ENCODE assay signal across 33 cellular contexts in the genomic region with DNA sequence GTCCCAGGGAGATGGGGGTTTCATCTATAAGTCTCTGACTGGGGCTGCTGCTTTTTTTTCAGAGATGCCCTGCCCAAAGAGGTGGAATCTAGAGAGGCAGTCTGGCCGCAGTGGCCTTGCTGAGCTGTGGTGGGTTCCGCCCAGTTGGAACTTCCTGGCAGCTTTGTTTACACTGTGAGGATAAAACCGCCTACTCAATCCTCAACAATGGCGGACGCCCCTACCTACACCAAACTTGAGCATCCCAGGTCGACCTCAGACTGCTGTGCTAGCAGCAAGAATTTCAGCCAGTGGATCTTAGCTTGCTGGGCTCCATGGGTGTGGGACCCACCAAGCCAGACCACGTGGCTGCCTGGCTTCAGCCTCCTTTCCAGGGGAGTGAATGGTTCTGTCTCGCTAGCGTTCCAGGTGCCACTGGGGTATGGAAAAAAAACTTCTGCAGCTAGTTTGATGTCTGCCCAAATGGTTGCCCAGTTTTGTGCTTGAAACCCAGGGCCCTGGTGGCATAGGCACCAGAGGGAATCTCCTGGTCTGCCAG.
"Had no signal": no experiment of that assay in that cellular context is flagged by ENCODE, and none has a peak within 500 bp of the region (broad histone marks: within the 10 kb centered on the region; RNA-seq: fewer than 3 reads in every experiment).

No MANE protein-coding gene starts in this region.

- H3K9ac ChIP-seq: KMS-11 had no signal

- DNase-seq: activated CD4-positive, alpha-beta T cell treated with anti-CD3 and anti-CD28 coated beads, Interleukin-2, amount 10 ng/mL, durations not matched to agents 24 days and 14 days; activated CD4-positive, alpha-beta T cell treated with anti-CD3 and anti-CD28 coated beads, Interleukin-2, amount 50 U/mL, for 4 hours; activated CD4-positive, CD25-positive, alpha-beta regulatory T cell; activated CD8-positive, alpha-beta T cell treated with anti-CD3 and anti-CD28 coated beads, Interleukin-2, amount 10 ng/mL, durations not matched to agents 7 days and 5 days; activated gamma-delta T cell treated with Interleukin-2 at 50 U/mL for 16 hours; activated naive CD4-positive, alpha-beta T cell treated with anti-CD3 and anti-CD28 coated beads, Interleukin-2, amount 10 ng/mL, durations not matched to agents 7 days and 5 days; activated naive CD8-positive, alpha-beta T cell treated with anti-CD3 and anti-CD28 coated beads, Interleukin-2, amount 50 U/mL, for 24 hours; activated T-cell treated with anti-CD3 and anti-CD28 coated beads, Interleukin-2, amount 50 U/mL, for 24 hours; anterior cingulate cortex; brain microvascular endothelial cell; central memory CD4-positive, alpha-beta T cell; MM.1S; MV-4-11; NCI-H1092; NCI-H146; NCI-H187; NCI-H2029 treated with DMSO at 0.1 percent for 48 hours; NCI-H2107; NCI-H2171; NCI-H510A; NCI-H526; NCI-H748 treated with DMSO at 0.1 percent for 48 hours; NK-92 treated with Interleukin-12 subunit alpha and Interleukin-12 subunit beta, amount 100 ng/mL, for 24 hours; OCI-M1; Right ventricle myocardium superior; SW 1271; T-helper 1 cell; T-helper 2 cell; T-helper 9 cell had no signal

- H3K27me3 Mint-ChIP-seq: activated CD4-positive, alpha-beta T cell treated with anti-CD3 and anti-CD28 coated beads, Interleukin-2, amount 10 ng/mL, durations not matched to agents 24 days and 14 days; activated naive CD4-positive, alpha-beta T cell treated with anti-CD3 and anti-CD28 coated beads, Interleukin-2, amount 10 ng/mL, durations not matched to agents 7 days and 5 days; activated naive CD8-positive, alpha-beta T cell; activated naive CD8-positive, alpha-beta T cell treated with anti-CD3 and anti-CD28 coated beads, Interleukin-2, amount 50 U/mL, for 24 hours; activated T-cell treated with anti-CD3 and anti-CD28 coated beads, Interleukin-2, amount 50 U/mL, for 24 hours had no signal

- H3K27ac ChIP-seq: brain microvascular endothelial cell, KMS-11, VCaP had no signal

- H3K36me3 ChIP-seq: brain microvascular endothelial cell had no signal

- H3K27me3 ChIP-seq: brain microvascular endothelial cell had no signal

- H3K4me3 Mint-ChIP-seq: activated CD4-positive, alpha-beta T cell treated with anti-CD3 and anti-CD28 coated beads, Interleukin-2, amount 10 ng/mL, durations not matched to agents 24 days and 14 days; activated CD8-positive, alpha-beta T cell treated with anti-CD3 and anti-CD28 coated beads, Interleukin-2, amount 10 ng/mL, durations not matched to agents 7 days and 5 days; activated naive CD4-positive, alpha-beta T cell treated with anti-CD3 and anti-CD28 coated beads, Interleukin-2, amount 10 ng/mL, durations not matched to agents 7 days and 5 days; activated naive CD8-positive, alpha-beta T cell; activated naive CD8-positive, alpha-beta T cell treated with anti-CD3 and anti-CD28 coated beads, Interleukin-2, amount 50 U/mL, for 24 hours; activated T-cell treated with anti-CD3 and anti-CD28 coated beads, Interleukin-2, amount 50 U/mL, for 24 hours; activated T-helper 1 cell treated with anti-CD3 and anti-CD28 coated beads, Interleukin-12 subunit alpha, Interleukin-12 subunit beta, Interleukin-2, Interleukin-4 antibody, amounts not matched to agents 30 ng/mL and 10 ng/mL and 1 ng/mL, durations not matched to agents 14 hours and 24 hours and 36 hours had no signal

- H3K4me2 ChIP-seq: KMS-11 had no signal

- H3K4me1 Mint-ChIP-seq: activated CD4-positive, alpha-beta T cell treated with anti-CD3 and anti-CD28 coated beads, Interleukin-2, amount 10 ng/mL, durations not matched to agents 24 days and 14 days; activated naive CD4-positive, alpha-beta T cell treated with anti-CD3 and anti-CD28 coated beads, Interleukin-2, amount 10 ng/mL, durations not matched to agents 7 days and 5 days; activated naive CD8-positive, alpha-beta T cell treated with anti-CD3 and anti-CD28 coated beads, Interleukin-2, amount 50 U/mL, for 24 hours had no signal

- H3K27ac Mint-ChIP-seq: activated CD4-positive, alpha-beta T cell treated with anti-CD3 and anti-CD28 coated beads, Interleukin-2, amount 10 ng/mL, durations not matched to agents 24 days and 14 days; activated CD8-positive, alpha-beta T cell treated with anti-CD3 and anti-CD28 coated beads, Interleukin-2, amount 10 ng/mL, durations not matched to agents 7 days and 5 days; activated naive CD4-positive, alpha-beta T cell treated with anti-CD3 and anti-CD28 coated beads, Interleukin-2, amount 10 ng/mL, durations not matched to agents 7 days and 5 days; activated naive CD8-positive, alpha-beta T cell; activated naive CD8-positive, alpha-beta T cell treated with anti-CD3 and anti-CD28 coated beads, Interleukin-2, amount 50 U/mL, for 24 hours; activated T-cell treated with anti-CD3 and anti-CD28 coated beads, Interleukin-2, amount 50 U/mL, for 24 hours; activated T-helper 1 cell treated with anti-CD3 and anti-CD28 coated beads, Interleukin-12 subunit alpha, Interleukin-12 subunit beta, Interleukin-2, Interleukin-4 antibody, amounts not matched to agents 30 ng/mL and 10 ng/mL and 1 ng/mL, durations not matched to agents 14 hours and 24 hours and 36 hours had no signal

- H3K36me3 Mint-ChIP-seq: activated naive CD4-positive, alpha-beta T cell treated with anti-CD3 and anti-CD28 coated beads, Interleukin-2, amount 10 ng/mL, durations not matched to agents 7 days and 5 days had no signal

- ATAC-seq: activated CD8-positive, alpha-beta T cell treated with anti-CD3 and anti-CD28 coated beads, Interleukin-2, amount 10 ng/mL, durations not matched to agents 7 days and 5 days; activated naive CD8-positive, alpha-beta T cell treated with anti-CD3 and anti-CD28 coated beads, Interleukin-2, amount 50 U/mL, for 24 hours had no signal
